In the genomic region with DNA sequence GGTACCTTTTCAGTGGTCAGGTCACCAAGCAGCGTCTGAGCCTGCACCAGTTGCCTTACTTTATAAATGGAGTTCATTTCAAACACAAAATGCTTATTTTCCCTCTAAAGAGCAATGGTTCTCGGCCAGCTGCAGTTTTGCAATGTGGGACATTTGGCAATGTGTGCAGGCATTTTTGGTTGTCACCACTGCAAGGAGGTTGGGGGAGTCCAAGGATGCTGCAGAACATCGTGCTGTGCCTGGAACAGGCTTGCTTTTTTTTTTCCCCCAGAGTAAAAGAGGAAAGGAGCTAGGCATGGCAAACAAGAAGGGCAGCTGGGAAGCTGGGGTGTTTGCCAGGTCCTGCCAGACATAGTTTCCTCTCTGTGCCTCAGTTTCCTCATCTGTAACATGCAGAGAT, we compare ENCODE assay signal across 22 cellular contexts.
"Had no signal": no experiment of that assay in that cellular context is flagged by ENCODE, and none has a peak within 500 bp of the region (broad histone marks: within the 10 kb centered on the region; RNA-seq: fewer than 3 reads in every experiment).

No MANE protein-coding gene starts in this region.

- H3K27me3 ChIP-seq: body of pancreas, stomach, suprapubic skin, tibial nerve had no signal

- ATAC-seq: activated CD8-positive, alpha-beta T cell treated with anti-CD3 and anti-CD28 coated beads for 36 hours; activated naive CD4-positive, alpha-beta T cell treated with anti-CD3 and anti-CD28 coated beads, Interleukin-2, amount 50 U/mL, for 72 hours; body of pancreas; naive thymus-derived CD8-positive, alpha-beta T cell; psoas muscle; stimulated activated naive B cell treated with anti-CD40 and anti-IgM and Interleukin-4, amounts not matched to agents 10 μg/mL and 1 μg/mL and 100 μg/mL, for 72 hours had no signal

- H3K9me3 ChIP-seq: body of pancreas, psoas muscle, stomach, suprapubic skin, tibial nerve had no signal

- H3K4me1 ChIP-seq: body of pancreas, parathyroid adenoma, psoas muscle, stomach, suprapubic skin had no signal

- DNase-seq: activated B cell treated with CpG ODN at 0.5 μM for 24 hours; activated CD4-positive, alpha-beta T cell treated with anti-CD3 and anti-CD28 coated beads, Interleukin-2, amount 50 U/mL, for 1 hour; activated CD8-positive, alpha-beta T cell treated with anti-CD3 and anti-CD28 coated beads for 36 hours; activated naive CD4-positive, alpha-beta T cell; activated T-cell treated with anti-CD3 and anti-CD28 coated beads, Interleukin-2, amount 50 U/mL, for 48 hours; body of pancreas; dorsolateral prefrontal cortex; effector memory CD4-positive, alpha-beta T cell; foreskin melanocyte; islet precursor cell; naive thymus-derived CD8-positive, alpha-beta T cell; psoas muscle; stimulated activated CD4-positive, alpha-beta T cell treated with anti-CD3 and anti-CD28 coated beads, Interleukin-15, amount 100 ng/mL, for 24 hours; stimulated activated CD4-positive, alpha-beta T cell treated with anti-CD3 and anti-CD28 coated beads, Interleukin-2, amount 100 ng/mL, for 24 hours; stimulated activated naive B cell treated with anti-CD40 and anti-IgM and Interleukin-4, amounts not matched to agents 10 μg/mL and 1 μg/mL and 100 μg/mL, for 72 hours; stomach; T-helper 1 cell had no signal

- H3K4me3 ChIP-seq: body of pancreas, coronary artery, dorsolateral prefrontal cortex, psoas muscle, stomach, suprapubic skin, tibial nerve had no signal

- H3K27ac ChIP-seq: body of pancreas, coronary artery, parathyroid adenoma, psoas muscle, stomach, suprapubic skin, tibial nerve had no signal

- H3K36me3 ChIP-seq: suprapubic skin had no signal
